14 cellular contexts compared by ENCODE assay signal in the genomic region with DNA sequence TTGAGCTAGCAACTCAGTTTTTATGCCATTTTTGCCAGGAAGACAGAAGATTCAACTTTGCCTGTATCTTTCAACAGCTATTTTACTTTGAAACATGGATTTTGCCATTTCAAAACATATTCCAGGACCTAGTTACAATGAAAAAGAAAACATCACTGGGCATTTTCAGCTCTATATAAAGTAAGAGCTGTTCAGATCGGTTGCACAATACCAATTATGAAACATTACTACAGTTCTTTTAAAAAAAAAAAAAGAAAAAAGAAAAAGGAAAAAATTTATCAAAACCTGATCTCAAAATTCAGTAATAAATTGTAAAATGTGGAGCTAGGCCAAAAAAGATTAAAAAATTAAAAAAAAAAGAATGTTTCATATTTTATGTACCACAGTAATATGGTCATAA. TPM values are rescaled to one million over a fixed set of nuclear protein-coding genes. Genes with fewer than 3 reads are reported as not detected.
DNase-seq lines count a peak whose midpoint lies in the region; ATAC-seq and TF ChIP-seq lines count a peak whose summit lies in the region.
"Had no signal": no experiment of that assay in that cellular context is flagged by ENCODE, and none has a peak within 500 bp of the region (broad histone marks: within the 10 kb centered on the region; RNA-seq: fewer than 3 reads in every experiment).

No MANE protein-coding gene starts in this region.

- intact Hi-C loops in natural killer cell (cut with micrococcal nuclease), result no loop called here

- peaks cover 24 to 55% of the 10 kb centered on the region in 2 donors for H3K4me1 Mint-ChIP-seq in natural killer cell
- peaks cover 14 to 19% of the 10 kb centered on the region in 2 donors for H3K4me1 Mint-ChIP-seq in natural killer cell treated with Interleukin-12 subunit alpha and Interleukin-12 subunit beta and Interleukin-15 and Interleukin-18, amount 100 ng/mL, for 72 hours (ENCODE audit: low read depth in 2 of 2)

- no peak for ATAC-seq in natural killer cell
- ATAC-seq in natural killer cell treated with Interleukin-12 subunit alpha and Interleukin-12 subunit beta and Interleukin-15 and Interleukin-18, amount 100 ng/mL, for 72 hours, result no peak

- H3K27me3 Mint-ChIP-seq in natural killer cell (ENCODE audit: low read depth in 2 of 2), result no peaks in the 10 kb centered on the region
- no peaks in the 10 kb centered on the region for H3K27me3 Mint-ChIP-seq in natural killer cell treated with Interleukin-12 subunit alpha and Interleukin-12 subunit beta and Interleukin-15 and Interleukin-18, amount 100 ng/mL, for 72 hours

- H3K9me3 Mint-ChIP-seq in natural killer cell, result no peaks in the 10 kb centered on the region
- H3K9me3 Mint-ChIP-seq in natural killer cell treated with Interleukin-12 subunit alpha and Interleukin-12 subunit beta and Interleukin-15 and Interleukin-18, amount 100 ng/mL, for 72 hours, result no peaks in the 10 kb centered on the region

- peak overlapping the region; percentile 40 to 69 for H3K27ac Mint-ChIP-seq in natural killer cell
- H3K27ac Mint-ChIP-seq in natural killer cell treated with Interleukin-12 subunit alpha and Interleukin-12 subunit beta and Interleukin-15 and Interleukin-18, amount 100 ng/mL, for 72 hours, result no peak overlapping the region

- DNase-seq in NOMO-1 treated with DMSO at 0.1 percent for 48 hours (lab: John Stamatoyannopoulos, UW; ENCODE audit: unreplicated experiment) (peak; percentile 18), NOMO-1 treated with dmso at 0.1 percent for 144 hours (lab: John Stamatoyannopoulos, UW; ENCODE audit: unreplicated experiment) (no peak), natural killer cell (no peak), fibroblast of gingiva (ENCODE audit: low read depth) (peak; percentile 31), SHP77 (lab: John Stamatoyannopoulos, UW) (no peak), kidney glomerular epithelial cell (lab: John Stamatoyannopoulos, UW) (no peak), NCI-H446 (lab: John Stamatoyannopoulos, UW) (no peak)
- no peak for DNase-seq in natural killer cell treated with Interleukin-12 subunit alpha and Interleukin-12 subunit beta and Interleukin-15 and Interleukin-18, amount 100 ng/mL, for 72 hours (ENCODE audit: low spot score)
- DNase-seq: NCI-H1092, NCI-H1436 treated with DMSO at 0.1 percent for 48 hours, NCI-H2029, NCI-H345, NCI-H526, Peyer's patch had no signal

- H3K4me3 Mint-ChIP-seq in natural killer cell, result no peak overlapping the region
- H3K4me3 Mint-ChIP-seq in natural killer cell treated with Interleukin-12 subunit alpha and Interleukin-12 subunit beta and Interleukin-15 and Interleukin-18, amount 100 ng/mL, for 72 hours, result no peak overlapping the region

- H3K36me3 Mint-ChIP-seq in natural killer cell, result peaks cover 47% of the 10 kb centered on the region
- peaks cover 65% of the 10 kb centered on the region for H3K36me3 Mint-ChIP-seq in natural killer cell treated with Interleukin-12 subunit alpha and Interleukin-12 subunit beta and Interleukin-15 and Interleukin-18, amount 100 ng/mL, for 72 hours

- no peak for TF ChIP-seq CTCF in natural killer cell (IDR thresholded peaks at IDR 0.05)

RNA-seq across cellular contexts. Expression of gene BCLAF1, which starts 15.6 kb away (rescaled TPM):
- total RNA-seq in natural killer cell, result 100 to 1,000 TPM; 391 to 582 (median 465) TPM
- 100 to 1,000 TPM; 200 to 203 TPM for total RNA-seq in natural killer cell treated with Interleukin-12 subunit alpha and Interleukin-12 subunit beta and Interleukin-15 and Interleukin-18, amount 100 ng/mL, for 72 hours

RNA-seq across cellular contexts. Expression of gene MTFR2, which starts 24.0 kb away (rescaled TPM):
- total RNA-seq in natural killer cell, result 1 to 10 TPM; 1.7 to 2.1 (median 2.0) TPM
- total RNA-seq in natural killer cell treated with Interleukin-12 subunit alpha and Interleukin-12 subunit beta and Interleukin-15 and Interleukin-18, amount 100 ng/mL, for 72 hours, result 10 to 100 TPM; 14.9 to 26.1 TPM

Comparison
In these comparisons a context has a peak if more than half of its experiments do, and no peak if none do; other contexts are left out.
1. DNase-seq: peak in NOMO-1 treated with DMSO at 0.1 percent for 48 hours (single experiment) and fibroblast of gingiva (single experiment); none in NOMO-1 treated with dmso at 0.1 percent for 144 hours (single experiment), natural killer cell (single experiment), natural killer cell treated with Interleukin-12 subunit alpha and Interleukin-12 subunit beta and Interleukin-15 and Interleukin-18, amount 100 ng/mL, for 72 hours (single experiment), SHP77 (0 of 2), kidney glomerular epithelial cell (single experiment) and NCI-H446 (0 of 2).
2. H3K27ac Mint-ChIP-seq: peak in natural killer cell (2 of 2); none in natural killer cell treated with Interleukin-12 subunit alpha and Interleukin-12 subunit beta and Interleukin-15 and Interleukin-18, amount 100 ng/mL, for 72 hours (0 of 2).
3. RNA of gene MTFR2, which starts 24.0 kb away (total RNA-seq): 14.9 to 26.1 TPM in natural killer cell treated with Interleukin-12 subunit alpha and Interleukin-12 subunit beta and Interleukin-15 and Interleukin-18, amount 100 ng/mL, for 72 hours; 1.7 to 2.1 TPM in natural killer cell; every median in the first group is over 4 times any median in the second.